ENCODE assay signal across 17 cellular contexts in genomic region chr2:141029424-141030078, GRCh38.
"Had no signal": no experiment of that assay in that cellular context is flagged by ENCODE, and none has a peak within 500 bp of the region (broad histone marks: within the 10 kb centered on the region; RNA-seq: fewer than 3 reads in every experiment).

No MANE protein-coding gene starts in this region.

- H3K27me3 ChIP-seq: breast epithelium, heart right ventricle, left lung, tibial nerve, vagina had no signal

- DNase-seq: activated CD4-positive, alpha-beta T cell treated with anti-CD3 and anti-CD28 coated beads, Interleukin-2, amount 10 ng/mL, durations not matched to agents 7 days and 5 days; activated naive CD4-positive, alpha-beta T cell; aorta; cerebellar nuclear complex; heart right ventricle; left lung; mammary epithelial cell; psoas muscle; stimulated activated CD4-positive, alpha-beta T cell treated with anti-CD3 and anti-CD28 coated beads, Interleukin-4, amount 100 ng/mL, for 1 hour; stimulated activated naive CD4-positive, alpha-beta T cell; SW 1271 had no signal

- H3K4me1 ChIP-seq: breast epithelium, heart right ventricle, left lung, psoas muscle, tibial nerve, vagina had no signal

- H3K4me1 Mint-ChIP-seq: activated CD4-positive, alpha-beta T cell treated with anti-CD3 and anti-CD28 coated beads, Interleukin-2, amount 10 ng/mL, durations not matched to agents 7 days and 5 days; nephron had no signal

- H3K9me3 ChIP-seq: vagina had no signal

- H3K27ac ChIP-seq: breast epithelium, heart right ventricle, left lung, psoas muscle, tibial nerve, vagina had no signal

- H3K36me3 ChIP-seq: breast epithelium, heart right ventricle, left lung, tibial nerve, vagina had no signal

- H3K4me3 Mint-ChIP-seq: activated CD4-positive, alpha-beta T cell treated with anti-CD3 and anti-CD28 coated beads, Interleukin-2, amount 10 ng/mL, durations not matched to agents 7 days and 5 days; activated T-helper 1 cell treated with anti-CD3 and anti-CD28 coated beads, Interleukin-12 subunit alpha, Interleukin-12 subunit beta, Interleukin-2, Interleukin-4 antibody, amounts not matched to agents 30 ng/mL and 10 ng/mL and 1 ng/mL, durations not matched to agents 14 hours and 24 hours and 36 hours; dendritic cell treated with granulocyte-macrophage colony-stimulating factor and Interleukin-4, amounts not matched to agents 40 ng/mL and 50 ng/mL, for 4 days; nephron had no signal

- H3K4me3 ChIP-seq: breast epithelium, heart right ventricle, left lung, psoas muscle, tibial nerve, vagina had no signal

- H3K9me3 Mint-ChIP-seq: activated T-helper 1 cell treated with anti-CD3 and anti-CD28 coated beads, Interleukin-12 subunit alpha, Interleukin-12 subunit beta, Interleukin-2, Interleukin-4 antibody, amounts not matched to agents 30 ng/mL and 10 ng/mL and 1 ng/mL, durations not matched to agents 14 hours and 24 hours and 36 hours; nephron had no signal

- H3K27ac Mint-ChIP-seq: activated CD4-positive, alpha-beta T cell treated with anti-CD3 and anti-CD28 coated beads, Interleukin-2, amount 10 ng/mL, durations not matched to agents 7 days and 5 days; activated T-helper 1 cell treated with anti-CD3 and anti-CD28 coated beads, Interleukin-12 subunit alpha, Interleukin-12 subunit beta, Interleukin-2, Interleukin-4 antibody, amounts not matched to agents 30 ng/mL and 10 ng/mL and 1 ng/mL, durations not matched to agents 14 hours and 24 hours and 36 hours; dendritic cell treated with granulocyte-macrophage colony-stimulating factor and Interleukin-4, amounts not matched to agents 40 ng/mL and 50 ng/mL, for 4 days; nephron had no signal

- H3K27me3 Mint-ChIP-seq: activated CD4-positive, alpha-beta T cell treated with anti-CD3 and anti-CD28 coated beads, Interleukin-2, amount 10 ng/mL, durations not matched to agents 7 days and 5 days; dendritic cell treated with granulocyte-macrophage colony-stimulating factor and Interleukin-4, amounts not matched to agents 40 ng/mL and 50 ng/mL, for 4 days had no signal
